13 cellular contexts compared by ENCODE assay signal in genomic region chr2:208607694-208608093, GRCh38.
"Had no signal": no experiment of that assay in that cellular context is flagged by ENCODE, and none has a peak within 500 bp of the region (broad histone marks: within the 10 kb centered on the region; RNA-seq: fewer than 3 reads in every experiment).

No MANE protein-coding gene starts in this region.

- H3K36me3 ChIP-seq: lower lobe of right lung, neutrophil, spleen had no signal

- H3K4me1 ChIP-seq: lower lobe of right lung, parathyroid adenoma, spleen had no signal

- H3K27me3 ChIP-seq: dorsolateral prefrontal cortex, neutrophil, spleen had no signal

- DNase-seq: activated B cell treated with CpG ODN at 0.5 μM for 24 hours; activated CD4-positive, alpha-beta memory T cell treated with anti-CD3 and anti-CD28 coated beads for 36 hours; activated CD4-positive, alpha-beta T cell treated with anti-CD3 and anti-CD28 coated beads for 4 hours; activated naive CD4-positive, alpha-beta T cell treated with Interleukin-2 at 50 U/mL for 16 hours; activated T-cell treated with anti-CD3 and anti-CD28 coated beads, Interleukin-2, amount 50 U/mL, for 1 hour; caudate nucleus; dorsolateral prefrontal cortex; foreskin melanocyte; lower lobe of right lung; spleen; stimulated activated naive CD4-positive, alpha-beta T cell had no signal

- H3K9ac ChIP-seq: parathyroid adenoma had no signal

- H3K4me3 ChIP-seq: dorsolateral prefrontal cortex, lower lobe of right lung, spleen had no signal

- H3K27ac ChIP-seq: dorsolateral prefrontal cortex, lower lobe of right lung, neutrophil, parathyroid adenoma, spleen had no signal

- H3K79me2 ChIP-seq: parathyroid adenoma had no signal
